ENCODE assay signal across 20 cellular contexts in the genomic region with DNA sequence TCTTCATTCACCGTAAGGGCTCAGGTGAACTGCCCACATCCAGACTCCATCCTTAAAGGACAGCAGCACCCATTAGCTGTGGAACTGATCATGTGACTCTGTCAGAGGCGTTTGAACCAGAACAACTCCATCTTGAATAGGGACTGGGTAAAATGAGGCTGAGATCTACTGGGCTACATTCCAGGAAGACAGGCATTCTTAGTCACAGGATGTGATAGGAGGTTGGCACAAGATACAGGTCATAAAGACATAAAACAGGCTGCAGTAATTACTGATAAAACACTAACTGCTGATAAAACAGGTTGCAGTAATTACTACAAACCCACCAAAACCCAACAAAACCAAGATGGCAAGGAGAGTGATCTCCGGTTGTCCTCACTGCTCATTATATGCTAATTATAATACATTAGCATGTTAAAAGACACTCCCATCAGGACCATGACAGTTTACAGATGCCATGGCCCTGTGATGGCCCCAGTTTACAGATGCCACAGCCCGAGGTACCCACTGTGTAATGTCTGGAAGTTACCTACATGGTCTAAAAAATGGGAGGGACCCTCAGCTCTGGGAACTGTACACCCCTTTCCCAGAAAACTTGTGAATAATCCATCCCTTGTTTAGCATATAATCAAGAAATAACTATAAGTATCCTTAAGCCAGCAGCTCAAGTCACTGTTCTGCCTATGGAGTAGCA. TPM values are rescaled to one million over a fixed set of nuclear protein-coding genes. Genes with fewer than 3 reads are reported as not detected.
DNase-seq lines count a peak whose midpoint lies in the region; ATAC-seq and TF ChIP-seq lines count a peak whose summit lies in the region.
"Had no signal": no experiment of that assay in that cellular context is flagged by ENCODE, and none has a peak within 500 bp of the region (broad histone marks: within the 10 kb centered on the region; RNA-seq: fewer than 3 reads in every experiment).

No MANE protein-coding gene starts in this region.

- H3K9ac ChIP-seq in BLaER1 (no peak overlapping the region), mesenchymal stem cell (ENCODE audit: low read length) (peak overlapping the region; percentile 21)

- H3K4me3 ChIP-seq in BLaER1 (no peak overlapping the region), mesenchymal stem cell (ENCODE audit: insufficient read depth in 1 of 2, low read depth in 1 of 2, low read length in 2 of 2) (peak overlapping the region in 1 of 2 experiments; percentile 62)
- H3K4me3 ChIP-seq: coronary artery, thyroid gland had no signal

- H4K8ac ChIP-seq in mesenchymal stem cell (ENCODE audit: low read length) = no peak overlapping the region

- H3K23ac ChIP-seq in mesenchymal stem cell (ENCODE audit: low read length in 2 of 2) = no peak overlapping the region

- no peak overlapping the region for H2BK15ac ChIP-seq in mesenchymal stem cell (ENCODE audit: low read depth, poor library complexity, severe bottlenecking)

- no peaks in the 10 kb centered on the region for H3K27me3 Mint-ChIP-seq in activated T-helper 17 cell treated with anti-CD3 and anti-CD28 coated beads, Interleukin-2, amount 50 U/mL, for 72 hours
- H3K27me3 Mint-ChIP-seq: activated naive CD8-positive, alpha-beta T cell treated with anti-CD3 and anti-CD28 coated beads for 36 hours had no signal

- H3K27me3 ChIP-seq in BLaER1 (no peaks in the 10 kb centered on the region), mesenchymal stem cell (ENCODE audit: control insufficient read depth in 1 of 2, insufficient read depth in 1 of 2, low read length in 2 of 2) (no peaks in the 10 kb centered on the region)
- H3K27me3 ChIP-seq: thyroid gland had no signal

- no peak overlapping the region for H3K14ac ChIP-seq in mesenchymal stem cell (ENCODE audit: low read length in 2 of 2)

- H4K91ac ChIP-seq in mesenchymal stem cell (ENCODE audit: low read length) = no peak overlapping the region

- H3K4me1 Mint-ChIP-seq in activated T-helper 17 cell treated with anti-CD3 and anti-CD28 coated beads, Interleukin-2, amount 50 U/mL, for 72 hours = peaks cover 41% of the 10 kb centered on the region

- peak; percentile 14 for ATAC-seq in activated T-helper 17 cell treated with anti-CD3 and anti-CD28 coated beads, Interleukin-2, amount 50 U/mL, for 72 hours (replicated peaks)
- ATAC-seq in GM21576 (IDR thresholded peaks at IDR 0.05; ENCODE audit: unreplicated experiment) (no peak), GM21447 (IDR thresholded peaks at IDR 0.05; ENCODE audit: unreplicated experiment) (no peak)

- no peak overlapping the region for H2BK120ac ChIP-seq in mesenchymal stem cell (ENCODE audit: low read depth, low read length)

- H3K27ac Mint-ChIP-seq in activated T-helper 17 cell treated with anti-CD3 and anti-CD28 coated beads, Interleukin-2, amount 50 U/mL, for 72 hours = no peak overlapping the region
- H3K27ac Mint-ChIP-seq: activated naive CD8-positive, alpha-beta T cell treated with anti-CD3 and anti-CD28 coated beads for 36 hours; activated T-helper 1 cell treated with anti-CD3 and anti-CD28 coated beads, Interleukin-12 subunit alpha, Interleukin-12 subunit beta, Interleukin-2, Interleukin-4 antibody, amounts not matched to agents 30 ng/mL and 10 ng/mL and 1 ng/mL, durations not matched to agents 14 hours and 24 hours and 36 hours; T-helper 1 cell treated with Interleukin-12 subunit alpha and Interleukin-12 subunit beta and Interleukin-4 antibody, amounts not matched to agents 30 μg/mL and 1 μg/mL, for 36 hours had no signal

- H3K27ac ChIP-seq in BLaER1 = no peak overlapping the region
- no peak overlapping the region for H3K27ac ChIP-seq in mesenchymal stem cell (ENCODE audit: low read length, poor library complexity, severe bottlenecking)
- H3K27ac ChIP-seq: coronary artery, thyroid gland had no signal

- peaks cover 46% of the 10 kb centered on the region for H3K79me1 ChIP-seq in mesenchymal stem cell (replicated peaks; ENCODE audit: low read length, poor library complexity, severe bottlenecking)

- H3K9me3 ChIP-seq in BLaER1 (peaks cover 2% of the 10 kb centered on the region; the same call in 1 of the 2 replicates), mesenchymal stem cell (ENCODE audit: control insufficient read depth, low read length) (no peaks in the 10 kb centered on the region)
- H3K9me3 ChIP-seq: Caco-2, thyroid gland had no signal

- no peak overlapping the region for H3K4me3 Mint-ChIP-seq in activated T-helper 17 cell treated with anti-CD3 and anti-CD28 coated beads, Interleukin-2, amount 50 U/mL, for 72 hours
- H3K4me3 Mint-ChIP-seq: activated naive CD8-positive, alpha-beta T cell treated with anti-CD3 and anti-CD28 coated beads for 36 hours; activated T-helper 1 cell treated with anti-CD3 and anti-CD28 coated beads, Interleukin-12 subunit alpha, Interleukin-12 subunit beta, Interleukin-2, Interleukin-4 antibody, amounts not matched to agents 30 ng/mL and 10 ng/mL and 1 ng/mL, durations not matched to agents 14 hours and 24 hours and 36 hours; T-helper 1 cell treated with Interleukin-12 subunit alpha and Interleukin-12 subunit beta and Interleukin-4 antibody, amounts not matched to agents 30 μg/mL and 1 μg/mL, for 36 hours had no signal

- no peak overlapping the region for H2AFZ ChIP-seq in mesenchymal stem cell (ENCODE audit: low read depth, low read length)

- H2BK12ac ChIP-seq in mesenchymal stem cell (ENCODE audit: low read length in 2 of 2) = no peak overlapping the region

- 90% methylated on average over 4 of the region's 4 CpGs for WGBS in mesenchymal stem cell

- peaks cover 5% of the 10 kb centered on the region for H3K36me3 Mint-ChIP-seq in activated T-helper 17 cell treated with anti-CD3 and anti-CD28 coated beads, Interleukin-2, amount 50 U/mL, for 72 hours (ENCODE audit: low read depth)

- no peak overlapping the region for H3K18ac ChIP-seq in mesenchymal stem cell (ENCODE audit: low read depth in 1 of 2, low read length in 2 of 2)

- no peak overlapping the region for H2AK5ac ChIP-seq in mesenchymal stem cell (ENCODE audit: low read length, severe bottlenecking)

- DNase-seq in EH (ENCODE audit: low read depth) (peak; percentile 28), mesenchymal stem cell (no peak), SKM-1 (lab: John Stamatoyannopoulos, UW; ENCODE audit: unreplicated experiment) (no peak), GM10266 (ENCODE audit: extremely low spot score) (no peak)
- DNase-seq: activated CD8-positive, alpha-beta memory T cell treated with anti-CD3 and anti-CD28 coated beads for 24 hours; activated naive CD8-positive, alpha-beta T cell treated with anti-CD3 and anti-CD28 coated beads for 36 hours; Caco-2; hippocampal formation; kidney; NCI-H1436; NCI-H526 treated with DMSO at 0.1 percent for 48 hours; SHP77 treated with DMSO at 0.1 percent for 48 hours; thyroid gland had no signal

- no peak overlapping the region for H2BK5ac ChIP-seq in mesenchymal stem cell (ENCODE audit: low read depth, low read length, poor library complexity, severe bottlenecking)

- H3K9me3 Mint-ChIP-seq in activated T-helper 17 cell treated with anti-CD3 and anti-CD28 coated beads, Interleukin-2, amount 50 U/mL, for 72 hours = no peaks in the 10 kb centered on the region
- H3K9me3 Mint-ChIP-seq: activated naive CD8-positive, alpha-beta T cell treated with anti-CD3 and anti-CD28 coated beads for 36 hours; activated T-helper 1 cell treated with anti-CD3 and anti-CD28 coated beads, Interleukin-12 subunit alpha, Interleukin-12 subunit beta, Interleukin-2, Interleukin-4 antibody, amounts not matched to agents 30 ng/mL and 10 ng/mL and 1 ng/mL, durations not matched to agents 14 hours and 24 hours and 36 hours; T-helper 1 cell treated with Interleukin-12 subunit alpha and Interleukin-12 subunit beta and Interleukin-4 antibody, amounts not matched to agents 30 μg/mL and 1 μg/mL, for 36 hours had no signal

- H4K20me1 ChIP-seq in BLaER1 = peaks cover 87% of the 10 kb centered on the region

- peaks cover 14% of the 10 kb centered on the region; the same call in 1 of the 2 replicates for H3K36me3 ChIP-seq in BLaER1
- peaks cover 0 to 3% of the 10 kb centered on the region in 2 experiments for H3K36me3 ChIP-seq in mesenchymal stem cell (ENCODE audit: control insufficient read depth in 1 of 2, insufficient read depth in 2 of 2, low read depth in 1 of 2, low read length in 2 of 2)
- H3K36me3 ChIP-seq: thyroid gland had no signal

- no peak for TF ChIP-seq CTCF in GM10266 (IDR thresholded peaks at IDR 0.05; ENCODE audit: control insufficient read depth, insufficient read depth, low read depth, missing control alignments)

- H3K4me1 ChIP-seq in BLaER1 (peaks cover 71% of the 10 kb centered on the region), mesenchymal stem cell (ENCODE audit: control insufficient read depth, insufficient read depth, low read depth, low read length) (peaks cover 26% of the 10 kb centered on the region)
- H3K4me1 ChIP-seq: Caco-2 had no signal

- no peak overlapping the region for H3K4ac ChIP-seq in mesenchymal stem cell (ENCODE audit: low read depth in 1 of 2, low read length in 2 of 2)

- H3K4me2 ChIP-seq in BLaER1 (peak overlapping the region; percentile 10; the same call in 1 of the 2 replicates), mesenchymal stem cell (ENCODE audit: low read length, poor library complexity, severe bottlenecking) (no peak overlapping the region)

RNA-seq across cellular contexts. Expression of gene BICD2, which starts 28.6 kb away (rescaled TPM):
- total RNA-seq in activated T-helper 17 cell treated with anti-CD3 and anti-CD28 coated beads, Interleukin-2, amount 50 U/mL, for 72 hours = 10 to 100 TPM; 14.2 to 24.9 TPM
- 20.1 TPM for polyA plus RNA-seq in mesenchymal stem cell (2013, experiment 1 of 2)
- 19.2 TPM for polyA plus RNA-seq in mesenchymal stem cell (2013, experiment 2 of 2)
